15 cellular contexts compared by ENCODE assay signal in genomic region chr7:112022128-112022527, GRCh38.
DNase-seq lines count a peak whose midpoint lies in the region; ATAC-seq, FAIRE-seq and TF ChIP-seq lines count a peak whose summit lies in the region.
"Had no signal": no experiment of that assay in that cellular context is flagged by ENCODE, and none has a peak within 500 bp of the region (broad histone marks: within the 10 kb centered on the region; RNA-seq: fewer than 3 reads in every experiment).

No MANE protein-coding gene starts in this region.

- FAIRE-seq in HepG2 (lab: Jason Lieb, UNC) (no peak), H54 (lab: Jason Lieb, UNC) (no peak)

- H3K27ac ChIP-seq in HepG2 (ENCODE audit: extremely low read length, insufficient read depth, low read length) (no peak overlapping the region), right lobe of liver (no peak overlapping the region), upper lobe of right lung (no peak overlapping the region)
- H3K27ac ChIP-seq: RWPE1 had no signal

- CTCF ChIA-PET in HepG2 (lab: Yijun Ruan, JAX; ENCODE audit: low intra/inter-chr PET ratio, low total read pairs), result no interaction called here

- H3K27me3 ChIP-seq in HepG2 (ENCODE audit: control insufficient read depth in 1 of 2, insufficient read depth in 2 of 2, low read length in 2 of 2) (no peaks in the 10 kb centered on the region), right lobe of liver (no peaks in the 10 kb centered on the region), upper lobe of right lung (no peaks in the 10 kb centered on the region)

- H3K4me1 ChIP-seq in HepG2 (ENCODE audit: insufficient read depth, low read length) (peaks cover 23% of the 10 kb centered on the region), right lobe of liver (peaks cover 0 to 30% (median 8%) of the 10 kb centered on the region in 4 donors), upper lobe of right lung (peaks cover 37% of the 10 kb centered on the region)

- TF ChIP-seq CTCF in HepG2 (CRISPR knock-in tag; IDR thresholded peaks at IDR 0.05) (no peak), right lobe of liver (IDR thresholded peaks at IDR 0.05) (no peak), upper lobe of right lung (IDR thresholded peaks at IDR 0.05) (no peak)

- TF ChIP-seq RAD21 in HepG2 (CRISPR knock-in tag; IDR thresholded peaks at IDR 0.05), result no peak

- ATAC-seq in HepG2 (peak; percentile 80), right lobe of liver (no peak), left colon (peak; percentile 98), upper lobe of right lung (peak; percentile 45)

- H3K4me3 ChIP-seq in HepG2 (replicated peaks in 1 of 3; ENCODE audit: insufficient read depth in 1 of 3, low read depth in 2 of 3, low read length in 3 of 3) (no peak overlapping the region), right lobe of liver (no peak overlapping the region), upper lobe of right lung (no peak overlapping the region)

- H3K36me3 ChIP-seq in HepG2 (replicated peaks in 1 of 2; ENCODE audit: control insufficient read depth in 1 of 2, insufficient read depth in 2 of 2, low read length in 2 of 2), result no peaks in the 10 kb centered on the region
- H3K36me3 ChIP-seq in right lobe of liver, result no peaks in the 10 kb centered on the region
- no peaks in the 10 kb centered on the region for H3K36me3 ChIP-seq in upper lobe of right lung

- no peaks in the 10 kb centered on the region for H3K79me2 ChIP-seq in HepG2 (ENCODE audit: insufficient read depth, low read length)

- no TSS peak for BruUV-seq in HepG2 (replicated peaks; lab: Mats Ljungman, UMichigan)

- H4K20me1 ChIP-seq in HepG2 (ENCODE audit: insufficient read depth, low read length), result no peaks in the 10 kb centered on the region

- TF ChIP-seq EP300 in HepG2 (IDR thresholded peaks at IDR 0.05; ENCODE audit: low read depth in 2 of 2, low read length in 2 of 2) (no peak), HepG2 (CRISPR knock-in tag; IDR thresholded peaks at IDR 0.05; ENCODE audit: borderline replicate concordance) (no peak)

- in situ Hi-C loops in HepG2 (cut with HindIII; ENCODE audit: extremely low pct_ligation_motif_present, low pct_unique_long_range_greater_than_20kb), result no loop called here

- POLR2A ChIA-PET in HepG2 (lab: Yijun Ruan, JAX), result no interaction called here

- H3K9me3 ChIP-seq in HepG2 (ENCODE audit: low read length) (no peaks in the 10 kb centered on the region), right lobe of liver (no peaks in the 10 kb centered on the region), upper lobe of right lung (no peaks in the 10 kb centered on the region)

- no peak overlapping the region for H3K9ac ChIP-seq in HepG2 (ENCODE audit: insufficient read depth, low read depth, low read length)

- DNase-seq in HepG2 (ENCODE audit: low spot score), result peak; percentile 24
- DNase-seq in right lobe of liver, result no peak
- DNase-seq in amniotic epithelial cell (ENCODE audit: low read depth), result peak; percentile 23
- DNase-seq in left colon, result peak; percentile 30 to 48
- no peak for DNase-seq in upper lobe of right lung
- no peak for DNase-seq in H54 (ENCODE audit: insufficient read length, low spot score)
- DNase-seq in T1000 (lab: John Stamatoyannopoulos, UW), result no peak
- DNase-seq in midbrain (lab: John Stamatoyannopoulos, UW), result no peak
- DNase-seq: CD4-positive, CD25-positive, alpha-beta regulatory T cell; H7; MV-4-11; NCI-H1417 treated with DMSO at 0.1 percent for 48 hours; NCI-H2029 treated with DMSO at 0.1 percent for 48 hours; NCI-H526 had no signal

- H2AFZ ChIP-seq in HepG2 (ENCODE audit: low read length), result no peak overlapping the region

- H3K4me2 ChIP-seq in HepG2 (ENCODE audit: low read depth, low read length), result no peak overlapping the region

- WGBS in HepG2 (ENCODE audit: low lambda C conversion rate), result 54% methylated on average over 6 of the region's 6 CpGs
- 69% methylated on average over 5 of the region's 6 CpGs for WGBS in right lobe of liver (ENCODE audit: insufficient coverage, low coverage, low lambda C conversion rate, missing lambda C conversion rate)

- TF ChIP-seq POLR2A in HepG2 (IDR thresholded peaks at IDR 0.05; ENCODE audit: insufficient read depth in 1 of 2, low read depth in 2 of 2, low read length in 2 of 2) (no peak), right lobe of liver (IDR thresholded peaks at IDR 0.05) (no peak), H54 (IDR thresholded peaks at IDR 0.05; ENCODE audit: low read depth, low read length) (no peak)

- intact Hi-C loops in HepG2 (cut with micrococcal nuclease; ENCODE audit: unreplicated experiment) (no loop called here), right lobe of liver (cut with DNase I) (no loop called here), left colon (cut with DNase I, micrococcal nuclease) (no loop called here), upper lobe of right lung (cut with DNase I) (no loop called here)

TF ChIP-seq in HepG2, 621 proteins besides CTCF, POLR2A, EP300 and RAD21:
- TF ChIP-seq NCOA2 (CRISPR knock-in tag; IDR thresholded peaks at IDR 0.05), result no peak
- 0 out of 2 replicates have a peak, but pooled peaks have one; percentile 12 for TF ChIP-seq ARID4A (CRISPR knock-in tag; IDR thresholded peaks at IDR 0.05; ENCODE audit: borderline replicate concordance)
- TF ChIP-seq MYC (CRISPR knock-in tag; IDR thresholded peaks at IDR 0.05; ENCODE audit: borderline replicate concordance), result no peak
- TF ChIP-seq TFAP4 (IDR thresholded peaks at IDR 0.05; ENCODE audit: borderline replicate concordance, low read depth), result peak; percentile 77

Comparison
In these comparisons a context has a peak if more than half of its experiments do, and no peak if none do; other contexts are left out.
1. ATAC-seq: peak in HepG2 (single experiment), left colon (single experiment) and upper lobe of right lung (single experiment); none in right lobe of liver (0 of 4).
2. DNase-seq: peak in HepG2 (single experiment), amniotic epithelial cell (single experiment) and left colon (2 of 2); none in right lobe of liver (0 of 3), upper lobe of right lung (single experiment), H54 (single experiment), T1000 (single experiment) and midbrain (single experiment).